ENCODE assay signal across 17 cellular contexts in genomic region chr2:64627860-64628841, GRCh38. TPM values are rescaled to one million over a fixed set of nuclear protein-coding genes. Genes with fewer than 3 reads are reported as not detected.
A peak's percentile ranks its signal among the peaks of the same experiment; 100 is the strongest.
DNase-seq lines count a peak whose midpoint lies in the region; ATAC-seq and TF ChIP-seq lines count a peak whose summit lies in the region.
"Had no signal": no experiment of that assay in that cellular context is flagged by ENCODE, and none has a peak within 500 bp of the region (broad histone marks: within the 10 kb centered on the region; RNA-seq: fewer than 3 reads in every experiment).

No MANE protein-coding gene starts in this region.

- no peak overlapping the region for H3K4me3 ChIP-seq in NT2/D1 (ENCODE audit: insufficient read length, low read depth)
- H3K4me3 ChIP-seq in endodermal cell (ENCODE audit: low read length): no peak overlapping the region
- H3K4me3 ChIP-seq in gastroesophageal sphincter: no peak overlapping the region
- H3K4me3 ChIP-seq: BLaER1, ovary had no signal

- 94 to 96% methylated on average over 13 to 14 of the region's 14 CpGs for WGBS in endodermal cell (ENCODE audit: insufficient coverage in 1 of 2, insufficient read length in 1 of 2), 2 experiments
- WGBS in gastroesophageal sphincter (ENCODE audit: low coverage in 1 of 2), 2 donors: 91 to 92% methylated on average over 9 to 12 of the region's 14 CpGs

- DNase-seq in NT2/D1 (ENCODE audit: low read depth, low spot score) (no peak), endodermal cell (no peak), osteocyte (ENCODE audit: extremely low spot score, unreplicated experiment) (peak; percentile 42)
- DNase-seq: activated CD4-positive, alpha-beta T cell treated with anti-CD3 and anti-CD28 coated beads for 48 hours; brain microvascular endothelial cell; cortex of kidney; foreskin fibroblast; NCI-H1105; stimulated activated CD4-positive, alpha-beta T cell treated with anti-CD3 and anti-CD28 coated beads, Interleukin-2, amount 100 ng/mL, for 24 hours had no signal

- H3K4me1 ChIP-seq in NT2/D1 (ENCODE audit: insufficient read depth, insufficient read length): peaks cover 4% of the 10 kb centered on the region
- peaks cover 6% of the 10 kb centered on the region for H3K4me1 ChIP-seq in endodermal cell (ENCODE audit: control insufficient read depth, insufficient read depth, low read length)
- H3K4me1 ChIP-seq in gastroesophageal sphincter: peaks cover 0 to 17% (median 0%) of the 10 kb centered on the region in 3 donors

- H3K4me3 Mint-ChIP-seq in endodermal cell (no peak overlapping the region), osteocyte (ENCODE audit: unreplicated experiment) (no peak overlapping the region)
- H3K4me3 Mint-ChIP-seq: activated naive CD4-positive, alpha-beta T cell treated with anti-CD3 and anti-CD28 coated beads, Interleukin-2, amount 50 U/mL, for 24 hours had no signal

- ATAC-seq in gastroesophageal sphincter: no peak
- ATAC-seq in GM19351 (IDR thresholded peaks at IDR 0.05; ENCODE audit: unreplicated experiment): no peak
- ATAC-seq in HG02678 (IDR thresholded peaks at IDR 0.05; ENCODE audit: unreplicated experiment): no peak

- TF ChIP-seq POLR2A in GM18951 (IDR thresholded peaks at IDR 0.05; ENCODE audit: extremely low read depth, insufficient read depth, insufficient read length): peak; percentile 12
- TF ChIP-seq POLR2A in gastroesophageal sphincter (IDR thresholded peaks at IDR 0.05): no peak

- peak overlapping the region; percentile 93 for H3K27ac ChIP-seq in endodermal cell (ENCODE audit: low read depth, low read length)
- peak overlapping the region in 1 of 4 donors; percentile 5 for H3K27ac ChIP-seq in gastroesophageal sphincter
- H3K27ac ChIP-seq: BLaER1, brain microvascular endothelial cell, ovary had no signal

- no peak for TF ChIP-seq EP300 in gastroesophageal sphincter (IDR thresholded peaks at IDR 0.05)

- peaks cover 26% of the 10 kb centered on the region for H3K4me1 Mint-ChIP-seq in endodermal cell
- H3K4me1 Mint-ChIP-seq in osteocyte (ENCODE audit: unreplicated experiment): peaks cover 11% of the 10 kb centered on the region

- no peaks in the 10 kb centered on the region for H3K27me3 ChIP-seq in NT2/D1 (ENCODE audit: insufficient read depth, insufficient read length)
- H3K27me3 ChIP-seq in endodermal cell (ENCODE audit: control insufficient read depth, insufficient read depth, low read length, poor library complexity, severe bottlenecking): no peaks in the 10 kb centered on the region
- H3K27me3 ChIP-seq in gastroesophageal sphincter: no peaks in the 10 kb centered on the region
- H3K27me3 ChIP-seq: BLaER1, brain microvascular endothelial cell, ovary had no signal

- no peak overlapping the region for H3K27ac Mint-ChIP-seq in endodermal cell
- H3K27ac Mint-ChIP-seq in osteocyte (ENCODE audit: unreplicated experiment): no peak overlapping the region
- H3K27ac Mint-ChIP-seq: activated naive CD4-positive, alpha-beta T cell treated with anti-CD3 and anti-CD28 coated beads, Interleukin-2, amount 50 U/mL, for 24 hours had no signal

- H3K36me3 Mint-ChIP-seq in endodermal cell (ENCODE audit: low read depth) (peaks cover 9% of the 10 kb centered on the region), osteocyte (ENCODE audit: unreplicated experiment) (peaks cover 13% of the 10 kb centered on the region)

- H3K9me3 Mint-ChIP-seq in endodermal cell: no peaks in the 10 kb centered on the region
- H3K9me3 Mint-ChIP-seq in osteocyte (ENCODE audit: unreplicated experiment): no peaks in the 10 kb centered on the region
- H3K9me3 Mint-ChIP-seq: activated naive CD4-positive, alpha-beta T cell treated with anti-CD3 and anti-CD28 coated beads, Interleukin-2, amount 50 U/mL, for 24 hours had no signal

- H3K9me3 ChIP-seq in NT2/D1 (ENCODE audit: insufficient read depth, low read length) (no peaks in the 10 kb centered on the region), endodermal cell (ENCODE audit: control insufficient read depth, low read length) (no peaks in the 10 kb centered on the region), gastroesophageal sphincter (no peaks in the 10 kb centered on the region)
- H3K9me3 ChIP-seq: BLaER1, ovary, SK-N-SH had no signal

- peaks cover 20% of the 10 kb centered on the region for H3K36me3 ChIP-seq in NT2/D1 (ENCODE audit: insufficient read depth, insufficient read length, low read length)
- peaks cover 22% of the 10 kb centered on the region for H3K36me3 ChIP-seq in endodermal cell (ENCODE audit: control insufficient read depth, insufficient read depth, low read length)
- peaks cover 0 to 12% of the 10 kb centered on the region in 2 donors for H3K36me3 ChIP-seq in gastroesophageal sphincter
- H3K36me3 ChIP-seq: brain microvascular endothelial cell, ovary had no signal

- H3K9ac ChIP-seq in NT2/D1 (ENCODE audit: insufficient read length, low read depth) (peak overlapping the region; percentile 32), endodermal cell (ENCODE audit: extremely low read depth, low read length, poor library complexity, severe bottlenecking) (no peak overlapping the region)
- H3K9ac ChIP-seq: BLaER1, SK-N-SH had no signal

- TF ChIP-seq CTCF in endodermal cell (conservative IDR thresholded peaks at IDR 0.05): no peak
- TF ChIP-seq CTCF in osteocyte (IDR thresholded peaks at IDR 0.05): no peak
- TF ChIP-seq CTCF in gastroesophageal sphincter (IDR thresholded peaks at IDR 0.05): no peak

- in situ Hi-C loops in GM18951 (cut with MboI; ENCODE audit: low sequenced_read_pairs, unreplicated experiment): loop anchor here (25.0 kb wide), 1 partner anchor 409 kb away; no protein-coding TSS in a partner anchor

- H3K27me3 Mint-ChIP-seq in endodermal cell (ENCODE audit: insufficient read depth) (no peaks in the 10 kb centered on the region), osteocyte (ENCODE audit: unreplicated experiment) (no peaks in the 10 kb centered on the region)
- H3K27me3 Mint-ChIP-seq: activated naive CD4-positive, alpha-beta T cell treated with anti-CD3 and anti-CD28 coated beads, Interleukin-2, amount 50 U/mL, for 24 hours had no signal

RNA-seq across cellular contexts. Expression of gene SERTAD2, which starts 25.6 kb away (rescaled TPM):
- total RNA-seq in endodermal cell: 10 to 100 TPM; 17.1 to 20.3 TPM
- polyA plus RNA-seq in endodermal cell (2013, experiment 1 of 2): 27.7 TPM
- polyA plus RNA-seq in endodermal cell (2013, experiment 2 of 2): 25.7 TPM
- total RNA-seq in osteocyte: 15.5 and 17.4 TPM in 2 replicates
- total RNA-seq in gastroesophageal sphincter: 10 to 100 TPM; 13.9 to 18.5 (median 15.6) TPM
